Comparison of ENCODE assay signal across 1 cellular context in genomic region chr2:101731221-101732054, GRCh38.
A peak's percentile ranks its signal among the peaks of the same experiment; 100 is the strongest.
TF ChIP-seq lines count a peak whose summit lies in the region.

No MANE protein-coding gene starts in this region.

TF ChIP-seq in HepG2, 621 proteins besides CTCF, POLR2A, EP300 and RAD21 (continued from another document and continues in another):
- TF ChIP-seq ZGPAT (CRISPR knock-in tag; IDR thresholded peaks at IDR 0.05) (peak; percentile 88), ZNF383 (CRISPR knock-in tag; IDR thresholded peaks at IDR 0.05; ENCODE audit: borderline replicate concordance) (no peak), PTBP1 (IDR thresholded peaks at IDR 0.05; ENCODE audit: low read depth, low read length, poor library complexity, severe bottlenecking) (no peak), AKNA (CRISPR knock-in tag; IDR thresholded peaks at IDR 0.05; ENCODE audit: borderline replicate concordance) (no peak), SIX4 (CRISPR knock-in tag; IDR thresholded peaks at IDR 0.05) (peak; percentile 65; the same call in 1 of the 2 replicates), HES4 (CRISPR knock-in tag; IDR thresholded peaks at IDR 0.05; ENCODE audit: borderline replicate concordance) (no peak), ZNF335 (CRISPR knock-in tag; IDR thresholded peaks at IDR 0.05) (no peak), GTF2F1 (IDR thresholded peaks at IDR 0.05; ENCODE audit: low read length) (no peak), ZNF12 (CRISPR knock-in tag; IDR thresholded peaks at IDR 0.05) (no peak), MXD1 (CRISPR knock-in tag; IDR thresholded peaks at IDR 0.05) (no peak), ZSCAN9 (CRISPR knock-in tag; IDR thresholded peaks at IDR 0.05; ENCODE audit: borderline replicate concordance) (no peak; the same call in 1 of the 2 replicates), ZBTB4 (CRISPR knock-in tag; IDR thresholded peaks at IDR 0.05; ENCODE audit: borderline replicate concordance) (peak; percentile 45; the same call in 1 of the 2 replicates), RFX1 (IDR thresholded peaks at IDR 0.05) (no peak), BRF2 (CRISPR knock-in tag; IDR thresholded peaks at IDR 0.05) (no peak), RFX5 (IDR thresholded peaks at IDR 0.05; ENCODE audit: low read depth, low read length) (no peak), PITX1 (CRISPR knock-in tag; IDR thresholded peaks at IDR 0.05) (peak; percentile 83; the same call in 1 of the 2 replicates), SRF (IDR thresholded peaks at IDR 0.05; ENCODE audit: low read depth, low read length) (no peak), ZNF280D (CRISPR knock-in tag; IDR thresholded peaks at IDR 0.05) (peak; percentile 96), ZNF138 (CRISPR knock-in tag; IDR thresholded peaks at IDR 0.05; ENCODE audit: low read depth) (no peak), FOXM1 (CRISPR knock-in tag; IDR thresholded peaks at IDR 0.05) (no peak), MZF1 (CRISPR knock-in tag; IDR thresholded peaks at IDR 0.05; ENCODE audit: borderline replicate concordance) (no peak), MTA3 (CRISPR knock-in tag; IDR thresholded peaks at IDR 0.05) (no peak), ZNF747 (CRISPR knock-in tag; IDR thresholded peaks at IDR 0.05; ENCODE audit: borderline replicate concordance) (no peak), POGZ (CRISPR knock-in tag; IDR thresholded peaks at IDR 0.05) (peak; percentile 91), RERE (CRISPR knock-in tag; IDR thresholded peaks at IDR 0.05; ENCODE audit: low read depth) (peak; percentile 50; the same call in 1 of the 2 replicates), GLMP (CRISPR knock-in tag; IDR thresholded peaks at IDR 0.05; ENCODE audit: borderline replicate concordance) (no peak), RBFOX2 (IDR thresholded peaks at IDR 0.05; ENCODE audit: low read depth, low read length) (no peak), ISL2 (CRISPR knock-in tag; IDR thresholded peaks at IDR 0.05) (peak; percentile 88), RCOR2 (CRISPR knock-in tag; IDR thresholded peaks at IDR 0.05) (peak; percentile 88; the same call in 1 of the 2 replicates), PCBP2 (optimal IDR thresholded peaks at IDR 0.05; ENCODE audit: low read depth, low read length, poor library complexity, severe bottlenecking) (no peak), TCF7 (IDR thresholded peaks at IDR 0.05; ENCODE audit: low read depth) (peak; percentile 74), ZNF576 (CRISPR knock-in tag; IDR thresholded peaks at IDR 0.05) (no peak), AGO2 (optimal IDR thresholded peaks at IDR 0.05; ENCODE audit: low read depth, low read length) (no peak)
